In the genomic region with DNA sequence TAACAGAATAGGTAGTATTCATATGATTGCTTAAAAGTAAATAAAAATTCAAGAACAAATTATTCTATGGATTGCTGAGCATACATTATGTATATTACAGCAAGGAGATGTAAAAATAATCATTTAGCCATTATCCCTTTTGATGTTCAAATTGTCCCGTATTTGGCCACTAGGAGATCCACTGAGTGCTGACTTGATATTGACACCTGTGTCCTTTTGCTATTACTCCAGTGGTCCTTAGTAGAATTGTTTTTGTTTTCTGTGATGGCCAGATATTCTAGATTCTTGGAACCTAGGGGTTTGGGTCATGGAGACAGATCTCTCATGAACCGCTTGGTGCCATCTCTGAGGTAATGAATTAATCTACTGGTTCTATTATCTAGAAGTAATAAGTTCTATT, we compare ENCODE assay signal across 13 cellular contexts. TPM values are rescaled to one million over a fixed set of nuclear protein-coding genes. Genes with fewer than 3 reads are reported as not detected.
DNase-seq lines count a peak whose midpoint lies in the region; ATAC-seq, FAIRE-seq and TF ChIP-seq lines count a peak whose summit lies in the region.
"Had no signal": no experiment of that assay in that cellular context is flagged by ENCODE, and none has a peak within 500 bp of the region (broad histone marks: within the 10 kb centered on the region; RNA-seq: fewer than 3 reads in every experiment).

No MANE protein-coding gene starts in this region.

- no peaks in the 10 kb centered on the region for H3K27me3 Mint-ChIP-seq in activated CD4-positive, alpha-beta memory T cell treated with anti-CD3 and anti-CD28 coated beads, Interleukin-2, amount 10 ng/mL, durations not matched to agents 7 days and 5 days

- no peak for TF ChIP-seq POLR2A in GM12892 (IDR thresholded peaks at IDR 0.05; ENCODE audit: low read depth, low read length)

- no peak overlapping the region for H3K27ac ChIP-seq in WERI-Rb-1

- no peaks in the 10 kb centered on the region for H3K9me3 ChIP-seq in WERI-Rb-1 (ENCODE audit: severe bottlenecking)

- CTCF ChIA-PET in activated CD4-positive, alpha-beta memory T cell treated with anti-CD3 and anti-CD28 coated beads, Interleukin-2, amount 10 ng/mL, durations not matched to agents 7 days and 5 days (lab: Charles Lee), result no interaction called here

- no peak overlapping the region for H3K4me3 Mint-ChIP-seq in activated CD4-positive, alpha-beta memory T cell treated with anti-CD3 and anti-CD28 coated beads, Interleukin-2, amount 10 ng/mL, durations not matched to agents 7 days and 5 days
- H3K4me3 Mint-ChIP-seq: T-helper 1 cell treated with Interleukin-12 subunit alpha and Interleukin-12 subunit beta and Interleukin-4 antibody, amounts not matched to agents 30 μg/mL and 1 μg/mL, for 36 hours had no signal

- FAIRE-seq in GM12892 (lab: Jason Lieb, UNC), result peak; percentile 73

- no peaks in the 10 kb centered on the region for H3K9me3 Mint-ChIP-seq in activated CD4-positive, alpha-beta memory T cell treated with anti-CD3 and anti-CD28 coated beads, Interleukin-2, amount 10 ng/mL, durations not matched to agents 7 days and 5 days
- H3K9me3 Mint-ChIP-seq: activated T-helper 2 cell treated with anti-CD3 and anti-CD28 coated beads, Interferon-gamma antibody, Interleukin-2, Interleukin-4, amounts not matched to agents 10 μg/mL and 5 μg/mL and 100 μg/mL, durations not matched to agents 14 hours and 24 hours and 36 hours; T-helper 1 cell treated with Interleukin-12 subunit alpha and Interleukin-12 subunit beta and Interleukin-4 antibody, amounts not matched to agents 30 μg/mL and 1 μg/mL, for 36 hours had no signal

- no peak overlapping the region for H3K27ac Mint-ChIP-seq in activated CD4-positive, alpha-beta memory T cell treated with anti-CD3 and anti-CD28 coated beads, Interleukin-2, amount 10 ng/mL, durations not matched to agents 7 days and 5 days
- H3K27ac Mint-ChIP-seq: T-helper 1 cell treated with Interleukin-12 subunit alpha and Interleukin-12 subunit beta and Interleukin-4 antibody, amounts not matched to agents 30 μg/mL and 1 μg/mL, for 36 hours had no signal

- no peaks in the 10 kb centered on the region for H3K27me3 ChIP-seq in WERI-Rb-1 (ENCODE audit: insufficient read depth, low read depth, severe bottlenecking)
- no peaks in the 10 kb centered on the region for H3K27me3 ChIP-seq in kidney epithelial cell (ENCODE audit: control insufficient read depth, insufficient read depth, low read length)

- POLR2A ChIA-PET in activated CD4-positive, alpha-beta memory T cell treated with anti-CD3 and anti-CD28 coated beads, Interleukin-2, amount 10 ng/mL, durations not matched to agents 7 days and 5 days (lab: Charles Lee), result interaction anchor here (0.6 to 1.8 kb wide), 3 partner anchors 13 to 689 kb away, joined by 3 to 5 read pairs (median 4); a partner anchor contains a TSS

- peaks cover 5% of the 10 kb centered on the region for H3K4me1 Mint-ChIP-seq in activated CD4-positive, alpha-beta memory T cell treated with anti-CD3 and anti-CD28 coated beads, Interleukin-2, amount 10 ng/mL, durations not matched to agents 7 days and 5 days

- DNase-seq in AG09319 (ENCODE audit: extremely low read depth, low read depth), result no peak
- no peak for DNase-seq in GM12892 (ENCODE audit: insufficient read length)
- DNase-seq in WERI-Rb-1, result no peak
- no peak for DNase-seq in kidney epithelial cell (ENCODE audit: low read depth)
- no peak for DNase-seq in SHP77 (lab: John Stamatoyannopoulos, UW)
- no peak for DNase-seq in EL
- no peak for DNase-seq in activated CD4-positive, alpha-beta memory T cell treated with anti-CD3 and anti-CD28 coated beads, Interleukin-2, amount 10 ng/mL, durations not matched to agents 7 days and 5 days
- DNase-seq: effector memory CD4-positive, alpha-beta T cell; NCI-H2029 had no signal

- TF ChIP-seq CTCF in AG09319 (IDR thresholded peaks at IDR 0.05; ENCODE audit: low read depth, low read length) (peak; percentile 10), WERI-Rb-1 (IDR thresholded peaks at IDR 0.05; ENCODE audit: low read depth, low read length) (peak; percentile 32), kidney epithelial cell (IDR thresholded peaks at IDR 0.05; ENCODE audit: insufficient read depth, low read length, poor library complexity, severe bottlenecking) (peak; percentile 45)

- H3K36me3 ChIP-seq in WERI-Rb-1 (peaks cover 33% of the 10 kb centered on the region), kidney epithelial cell (ENCODE audit: control insufficient read depth, insufficient read depth, low read length) (no peaks in the 10 kb centered on the region)

- H3K36me3 Mint-ChIP-seq in activated CD4-positive, alpha-beta memory T cell treated with anti-CD3 and anti-CD28 coated beads, Interleukin-2, amount 10 ng/mL, durations not matched to agents 7 days and 5 days (ENCODE audit: low read depth), result peaks cover 54% of the 10 kb centered on the region

- no peak for ATAC-seq in HG02610 (IDR thresholded peaks at IDR 0.05; ENCODE audit: unreplicated experiment)

- H3K4me3 ChIP-seq in WERI-Rb-1 (ENCODE audit: low read depth, low read length) (no peak overlapping the region), kidney epithelial cell (ENCODE audit: low read depth, low read length) (no peak overlapping the region)
- H3K4me3 ChIP-seq: lung had no signal

RNA-seq across cellular contexts. Expression of a gene that starts 16.8 kb away (rescaled TPM):
- 61.2 TPM for polyA plus RNA-seq in GM12892 (2012; ENCODE audit: missing spikeins)
- 82.7 and 94.5 TPM in 2 replicates for total RNA-seq in kidney epithelial cell
- 100 to 1,000 TPM; 256 to 270 TPM for total RNA-seq in activated CD4-positive, alpha-beta memory T cell treated with anti-CD3 and anti-CD28 coated beads, Interleukin-2, amount 10 ng/mL, durations not matched to agents 7 days and 5 days

RNA-seq across cellular contexts. Expression of a gene that starts 28.4 kb away (rescaled TPM):
- 86.3 TPM for polyA plus RNA-seq in GM12892 (2012; ENCODE audit: missing spikeins)
- 61.1 and 98.2 TPM in 2 replicates for total RNA-seq in kidney epithelial cell
- total RNA-seq in activated CD4-positive, alpha-beta memory T cell treated with anti-CD3 and anti-CD28 coated beads, Interleukin-2, amount 10 ng/mL, durations not matched to agents 7 days and 5 days, result 10 to 100 TPM; 78.3 to 80.8 TPM

RNA-seq across cellular contexts. Expression of a gene that starts 51.4 kb away (rescaled TPM):
- 12.0 TPM for polyA plus RNA-seq in GM12892 (2012; ENCODE audit: missing spikeins)
- total RNA-seq in kidney epithelial cell, result 11.8 and 12.6 TPM in 2 replicates
- total RNA-seq in activated CD4-positive, alpha-beta memory T cell treated with anti-CD3 and anti-CD28 coated beads, Interleukin-2, amount 10 ng/mL, durations not matched to agents 7 days and 5 days, result 10 to 100 TPM; 21.0 to 25.1 TPM
